In genomic region chr6:162862941-162863340, GRCh38 we compare ENCODE assay signal across 27 cellular contexts.
"Had no signal": no experiment of that assay in that cellular context is flagged by ENCODE, and none has a peak within 500 bp of the region (broad histone marks: within the 10 kb centered on the region; RNA-seq: fewer than 3 reads in every experiment).

No MANE protein-coding gene starts in this region.

- H3K9me3 ChIP-seq: colonic mucosa, esophagus muscularis mucosa, esophagus squamous epithelium, gastrocnemius medialis, gastroesophageal sphincter, heart left ventricle, heart right ventricle had no signal

- H3K4me1 ChIP-seq: colonic mucosa, esophagus muscularis mucosa, foreskin keratinocyte, gastrocnemius medialis, gastroesophageal sphincter, heart left ventricle, heart right ventricle had no signal

- FAIRE-seq: colon, endometrium, endothelial cell of umbilical vein, frontal cortex had no signal

- H3K36me3 ChIP-seq: colonic mucosa, esophagus muscularis mucosa, esophagus squamous epithelium, gastrocnemius medialis, gastroesophageal sphincter, heart left ventricle, heart right ventricle had no signal

- H3K27ac Mint-ChIP-seq: dendritic cell treated with granulocyte-macrophage colony-stimulating factor and Interleukin-4, amounts not matched to agents 40 ng/mL and 50 ng/mL, for 4 days; effector memory CD8-positive, alpha-beta T cell; endodermal cell had no signal

- DNase-seq: colonic mucosa; cortex of kidney; dermis blood vessel endothelial cell; dorsolateral prefrontal cortex; effector CD4-positive, alpha-beta T cell; effector CD8-positive, alpha-beta T cell; effector memory CD4-positive, alpha-beta T cell; effector memory CD8-positive, alpha-beta T cell; erythroblast; esophagus squamous epithelium; foreskin fibroblast; foreskin keratinocyte; foreskin melanocyte; gastrocnemius medialis; glutamatergic neuron; head of caudate nucleus; heart left ventricle; heart right ventricle had no signal

- H3K9me3 Mint-ChIP-seq: dendritic cell treated with granulocyte-macrophage colony-stimulating factor and Interleukin-4, amounts not matched to agents 40 ng/mL and 50 ng/mL, for 4 days; effector memory CD8-positive, alpha-beta T cell; endodermal cell had no signal

- H3K27me3 Mint-ChIP-seq: dendritic cell treated with granulocyte-macrophage colony-stimulating factor and Interleukin-4, amounts not matched to agents 40 ng/mL and 50 ng/mL, for 4 days had no signal

- H3K27me3 ChIP-seq: colonic mucosa, dorsolateral prefrontal cortex, esophagus muscularis mucosa, esophagus squamous epithelium, foreskin keratinocyte, gastrocnemius medialis, gastroesophageal sphincter, heart left ventricle, heart right ventricle had no signal

- ATAC-seq: effector memory CD8-positive, alpha-beta T cell; foreskin keratinocyte; gastrocnemius medialis; gastroesophageal sphincter; heart left ventricle; heart right ventricle had no signal

- H3K4me3 Mint-ChIP-seq: dendritic cell treated with granulocyte-macrophage colony-stimulating factor and Interleukin-4, amounts not matched to agents 40 ng/mL and 50 ng/mL, for 4 days; effector memory CD8-positive, alpha-beta T cell; endodermal cell had no signal

- H3K4me3 ChIP-seq: colonic mucosa, dorsolateral prefrontal cortex, esophagus muscularis mucosa, esophagus squamous epithelium, gastrocnemius medialis, gastroesophageal sphincter, heart left ventricle, heart right ventricle had no signal

- H3K27ac ChIP-seq: colonic mucosa, epithelial cell of prostate, esophagus muscularis mucosa, esophagus squamous epithelium, foreskin keratinocyte, gastrocnemius medialis, gastroesophageal sphincter, heart left ventricle, heart right ventricle had no signal
